In the genomic region with DNA sequence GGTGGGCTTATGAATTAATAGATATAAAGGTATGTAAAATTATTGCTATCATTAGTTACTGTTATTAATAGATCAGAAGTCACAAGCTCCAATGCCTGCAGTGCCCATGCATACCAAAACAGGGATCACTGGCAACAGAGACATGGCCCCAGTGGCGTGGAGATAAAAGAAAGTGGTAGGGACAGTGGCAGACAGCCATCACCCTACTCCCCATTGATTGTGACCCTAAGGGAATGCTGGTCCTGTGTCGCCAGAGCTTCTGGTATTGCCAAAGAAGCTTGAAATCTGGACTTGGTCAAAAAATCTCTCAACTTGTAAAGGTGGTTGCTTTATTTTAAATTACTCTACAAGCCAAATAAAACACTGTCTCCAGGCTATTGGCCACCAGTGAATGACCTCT, we compare ENCODE assay signal across 18 cellular contexts.
DNase-seq lines count a peak whose midpoint lies in the region; ATAC-seq, FAIRE-seq and TF ChIP-seq lines count a peak whose summit lies in the region.
"Had no signal": no experiment of that assay in that cellular context is flagged by ENCODE, and none has a peak within 500 bp of the region (broad histone marks: within the 10 kb centered on the region; RNA-seq: fewer than 3 reads in every experiment).

No MANE protein-coding gene starts in this region.

- no peaks in the 10 kb centered on the region for H4K20me1 ChIP-seq in H9 (ENCODE audit: control insufficient read depth, insufficient read depth, insufficient read length)

- H3K27me3 Mint-ChIP-seq in H9 (ENCODE audit: low read depth): no peaks in the 10 kb centered on the region
- H3K27me3 Mint-ChIP-seq: CD4-positive, alpha-beta memory T cell had no signal

- TF ChIP-seq CTCF in heart left ventricle (IDR thresholded peaks at IDR 0.05) (no peak), H9 (conservative IDR thresholded peaks at IDR 0.05) (no peak)

- H4K8ac ChIP-seq in H9 (replicated peaks; ENCODE audit: insufficient read length, low read depth, low read length): no peak overlapping the region

- H3K4me3 Mint-ChIP-seq in H9: no peak overlapping the region
- H3K4me3 Mint-ChIP-seq: CD4-positive, alpha-beta memory T cell; GM23338; HFFc6 had no signal

- no peak overlapping the region for H3K27ac Mint-ChIP-seq in H9
- H3K27ac Mint-ChIP-seq: CD4-positive, alpha-beta memory T cell; GM23338; HFFc6 had no signal

- no peak overlapping the region for H3K4me3 ChIP-seq in heart left ventricle
- H3K4me3 ChIP-seq: GM23338, HAP-1 had no signal

- no peak overlapping the region for H4K91ac ChIP-seq in H9 (ENCODE audit: insufficient read length, low read depth, low read length)

- no peak overlapping the region for H3K9ac ChIP-seq in H9 (ENCODE audit: extremely low read depth, insufficient read length, low read length)

- H3K23ac ChIP-seq in H9 (ENCODE audit: insufficient read length, low read depth, low read length): no peak overlapping the region

- H3K4me1 Mint-ChIP-seq in H9: peaks cover 0 to 5% of the 10 kb centered on the region in 2 experiments; a peak in 2 of 4 replicates
- H3K4me1 Mint-ChIP-seq: CD4-positive, alpha-beta memory T cell; GM23338 had no signal

- H3K27me3 ChIP-seq in heart left ventricle: no peaks in the 10 kb centered on the region
- no peaks in the 10 kb centered on the region for H3K27me3 ChIP-seq in H9 (ENCODE audit: insufficient read depth, low read length)

- no peak overlapping the region for H2AFZ ChIP-seq in H9 (ENCODE audit: low read length)
- H2AFZ ChIP-seq: GM23338 had no signal

- no peaks in the 10 kb centered on the region for H3K79me2 ChIP-seq in H9 (ENCODE audit: insufficient read depth, low read length)

- no peak overlapping the region for H2BK120ac ChIP-seq in H9 (ENCODE audit: low read depth, low read length, poor library complexity, severe bottlenecking)

- H3K4ac ChIP-seq in H9 (ENCODE audit: low read depth, low read length): no peak overlapping the region

- no peak overlapping the region for H2AK5ac ChIP-seq in H9 (ENCODE audit: insufficient read length, low read length)

- intact Hi-C loops in heart left ventricle (cut with DNase I) (no loop called here), cardiac septum (cut with DNase I) (no loop called here), left ventricle myocardium superior (cut with micrococcal nuclease) (no loop called here)

- peaks cover 0 to 12% (median 3%) of the 10 kb centered on the region in 12 donors for H3K9me3 ChIP-seq in heart left ventricle
- no peaks in the 10 kb centered on the region for H3K9me3 ChIP-seq in H9 (ENCODE audit: control insufficient read depth, low read depth, low read length)
- H3K9me3 ChIP-seq: HAP-1 had no signal

- no peak overlapping the region for H2BK20ac ChIP-seq in H9 (ENCODE audit: low read depth, low read length, poor library complexity, severe bottlenecking)

- H2BK15ac ChIP-seq in H9 (ENCODE audit: low read depth, low read length): no peak overlapping the region

- H3K27ac ChIP-seq in heart left ventricle: no peak overlapping the region
- H3K27ac ChIP-seq in H9 (ENCODE audit: insufficient read length, low read depth, low read length): no peak overlapping the region

- ATAC-seq in heart left ventricle (peak in 3 of 4 donors; percentile 55 to 79 (median 65)), left ventricle myocardium superior (peak; percentile 82)
- ATAC-seq: GM23338 had no signal

- no peak overlapping the region for H4K5ac ChIP-seq in H9 (ENCODE audit: insufficient read length, low read depth, low read length)

- H3K4me2 ChIP-seq in H9 (ENCODE audit: insufficient read depth, insufficient read length, low read length): no peak overlapping the region
- H3K4me2 ChIP-seq: GM23338 had no signal

- H3K56ac ChIP-seq in H9 (ENCODE audit: insufficient read length, low read depth, low read length): no peak overlapping the region

- no peaks in the 10 kb centered on the region for H3K23me2 ChIP-seq in H9 (ENCODE audit: insufficient read length, low read depth, low read length, poor library complexity, severe bottlenecking)

- peaks cover 0 to 9% (median 0%) of the 10 kb centered on the region in 12 donors for H3K4me1 ChIP-seq in heart left ventricle
- H3K4me1 ChIP-seq in H9 (ENCODE audit: insufficient read depth, low read length): no peaks in the 10 kb centered on the region
- H3K4me1 ChIP-seq: HAP-1 had no signal

- whole genome bisulfite sequencing in heart left ventricle, 4 donors: 54 to 64% (median 60%) methylated on average over 2 of the region's 2 CpGs
- no CpG with 5 or more reads among the region's 2 CpGs for WGBS in H9 (ENCODE audit: extremely low coverage, insufficient read length, low lambda C conversion rate)

- no peaks in the 10 kb centered on the region for H3K36me3 ChIP-seq in heart left ventricle
- H3K36me3 ChIP-seq: HAP-1 had no signal

- peaks cover 0 to 3% (median 0%) of the 10 kb centered on the region in 3 experiments; a peak in 2 of 7 replicates for H3K36me3 Mint-ChIP-seq in H9 (ENCODE audit: insufficient read depth in 1 of 3, low read depth in 3 of 3)

- DNase-seq in heart left ventricle (peak in 2 of 5 donors; percentile 25 to 33), cardiac septum (ENCODE audit: low spot score) (no peak), H9 (no peak), left ventricle myocardium superior (peak; percentile 28), NCI-H510A treated with DMSO at 0.1 percent for 48 hours (lab: John Stamatoyannopoulos, UW) (no peak), HTR-8/SVneo (ENCODE audit: insufficient read length, low spot score) (no peak)
- DNase-seq: C1 segment of cervical spinal cord; Calu3; CD4-positive, alpha-beta memory T cell; COR-L47; DMS53; DMS79 treated with DMSO at 0.1 percent for 48 hours; GF-D8; HFFc6 had no signal

- H2BK5ac ChIP-seq in H9 (ENCODE audit: insufficient read length, low read length): no peak overlapping the region

- FAIRE-seq in HTR-8/SVneo (lab: Jason Lieb, UNC): no peak
- FAIRE-seq: GM12891, GM18507 had no signal

- TF ChIP-seq POLR2A in heart left ventricle (IDR thresholded peaks at IDR 0.05): no peak

- no peak overlapping the region for H3K18ac ChIP-seq in H9 (ENCODE audit: insufficient read length, low read depth, low read length)

- H3K9me3 Mint-ChIP-seq in H9: peaks cover 0 to 3% of the 10 kb centered on the region in 2 experiments; a peak in 4 of 5 replicates
- H3K9me3 Mint-ChIP-seq: HFFc6 had no signal

- no peak overlapping the region for H3T11ph ChIP-seq in H9 (ENCODE audit: low read length)

- H3K14ac ChIP-seq in H9 (ENCODE audit: insufficient read depth, low read length): 0 out of 2 replicates have a peak overlapping the region, but pooled peaks have one; percentile 71

- no peak overlapping the region for H2BK12ac ChIP-seq in H9 (ENCODE audit: insufficient read length, low read depth, low read length)

- H3K79me1 ChIP-seq in H9 (ENCODE audit: insufficient read depth, low read depth, low read length, poor library complexity, severe bottlenecking): no peaks in the 10 kb centered on the region
